Comparison of ENCODE assay signal across 19 cellular contexts in genomic region chr10:16717617-16718395, GRCh38.
DNase-seq lines count a peak whose midpoint lies in the region; TF ChIP-seq lines count a peak whose summit lies in the region.
"Had no signal": no experiment of that assay in that cellular context is flagged by ENCODE, and none has a peak within 500 bp of the region (broad histone marks: within the 10 kb centered on the region; RNA-seq: fewer than 3 reads in every experiment).

No MANE protein-coding gene starts in this region.

- H3K27ac ChIP-seq in thyroid gland = no peak overlapping the region
- H3K27ac ChIP-seq: foreskin keratinocyte, SJCRH30, spleen had no signal

- H3K4me1 ChIP-seq in thyroid gland = no peaks in the 10 kb centered on the region
- H3K4me1 ChIP-seq: BE2C, foreskin keratinocyte, HAP-1, SJCRH30, spleen had no signal

- in situ Hi-C loops in astrocyte of the spinal cord (cut with HindIII; ENCODE audit: low sequenced_read_pairs) = no loop called here

- TF ChIP-seq CTCF in AG09309 (IDR thresholded peaks at IDR 0.05; ENCODE audit: control insufficient read depth, insufficient read depth, low read depth, low read length, missing control alignments) (no peak), astrocyte of the spinal cord (IDR thresholded peaks at IDR 0.05; ENCODE audit: low read depth, low read length) (no peak), thyroid gland (IDR thresholded peaks at IDR 0.05) (no peak)

- H3K27me3 ChIP-seq in MG63 = no peaks in the 10 kb centered on the region
- H3K27me3 ChIP-seq in thyroid gland = no peaks in the 10 kb centered on the region
- H3K27me3 ChIP-seq: BE2C, foreskin keratinocyte, SJCRH30, spleen had no signal

- 0 out of 2 replicates have a peak, but pooled peaks cover 6% of the 10 kb centered on the region for H3K36me3 ChIP-seq in MG63
- H3K36me3 ChIP-seq in thyroid gland = no peaks in the 10 kb centered on the region
- H3K36me3 ChIP-seq: BE2C, HAP-1, SJCRH30 had no signal

- no peak overlapping the region for H3K4me3 ChIP-seq in AG09309 (ENCODE audit: control insufficient read depth, low read depth, low read length)
- no peak overlapping the region for H3K4me3 ChIP-seq in MG63
- no peak overlapping the region for H3K4me3 ChIP-seq in astrocyte of the spinal cord (ENCODE audit: low read depth, low read length)
- no peak overlapping the region for H3K4me3 ChIP-seq in thyroid gland (replicated peaks in 1 of 3)
- H3K4me3 ChIP-seq: HAP-1, SJCRH30, spleen had no signal

- H3K9me3 ChIP-seq in MG63 = peaks cover 6% of the 10 kb centered on the region; the same call in 1 of the 2 replicates
- H3K9me3 ChIP-seq in thyroid gland = no peaks in the 10 kb centered on the region
- H3K9me3 ChIP-seq: BE2C, HAP-1, SJCRH30 had no signal

- DNase-seq in AG09309 (ENCODE audit: low read depth) (peak; percentile 40), MG63 (peak; percentile 56), astrocyte of the spinal cord (ENCODE audit: low read depth, low spot score) (peak; percentile 77), inferior parietal cortex (ENCODE audit: extremely low spot score) (peak; percentile 50), NCI-H146 treated with DMSO at 0.1 percent for 48 hours (lab: John Stamatoyannopoulos, UW; ENCODE audit: unreplicated experiment) (no peak), GDM1 (lab: John Stamatoyannopoulos, UW) (no peak), thyroid gland (no peak), NCI-H82 treated with DMSO at 0.1 percent for 48 hours (lab: John Stamatoyannopoulos, UW; ENCODE audit: unreplicated experiment) (no peak)
- DNase-seq: activated CD4-positive, alpha-beta T cell treated with anti-CD3 and anti-CD28 coated beads, Interleukin-2, amount 50 U/mL, for 4 hours; activated naive CD8-positive, alpha-beta T cell treated with anti-CD3 and anti-CD28 coated beads, Interleukin-2, amount 50 U/mL, for 24 hours; activated T-cell treated with anti-CD3 and anti-CD28 coated beads, Interleukin-2, amount 50 U/mL, for 72 hours; BE2C; foreskin keratinocyte; mammary epithelial cell; NCI-H146; NCI-H524 treated with DMSO at 0.1 percent for 48 hours; spleen had no signal

- WGBS in thyroid gland, 2 donors = 66 to 70% methylated on average over 4 of the region's 4 CpGs

- TF ChIP-seq POLR2A in thyroid gland (IDR thresholded peaks at IDR 0.05) = no peak

- intact Hi-C loops in thyroid gland (cut with DNase I) = no loop called here

Comparison
In these comparisons a context has a peak if more than half of its experiments do, and no peak if none do; other contexts are left out.
1. DNase-seq: peak in AG09309 (single experiment), MG63 (single experiment), astrocyte of the spinal cord (single experiment) and inferior parietal cortex (single experiment); none in NCI-H146 treated with DMSO at 0.1 percent for 48 hours (single experiment), GDM1 (single experiment), thyroid gland (0 of 2) and NCI-H82 treated with DMSO at 0.1 percent for 48 hours (single experiment).